1 cellular context compared by ENCODE assay signal in genomic region chr15:33084661-33085060, GRCh38.
TF ChIP-seq lines count a peak whose summit lies in the region.

No MANE protein-coding gene starts in this region.

TF ChIP-seq in IMR-90, 13 proteins besides CTCF, POLR2A, EP300 and RAD21:
- TF ChIP-seq USF2 (IDR thresholded peaks at IDR 0.05; ENCODE audit: low read depth, low read length), result no peak
- no peak for TF ChIP-seq NFE2L2 (IDR thresholded peaks at IDR 0.05; ENCODE audit: low read depth, low read length)
- TF ChIP-seq RCOR1 (IDR thresholded peaks at IDR 0.05; ENCODE audit: insufficient replicate concordance, low read length), result no peak
- no peak for TF ChIP-seq SMC3 (IDR thresholded peaks at IDR 0.05; ENCODE audit: low read depth, low read length)
- TF ChIP-seq CHD1 (IDR thresholded peaks at IDR 0.05; ENCODE audit: low read depth, low read length), result no peak
